ENCODE assay signal across 15 cellular contexts in genomic region chr12:108914031-108914630, GRCh38. TPM values are rescaled to one million over a fixed set of nuclear protein-coding genes. Genes with fewer than 3 reads are reported as not detected.
DNase-seq lines count a peak whose midpoint lies in the region; ATAC-seq, FAIRE-seq and TF ChIP-seq lines count a peak whose summit lies in the region.
"Had no signal": no experiment of that assay in that cellular context is flagged by ENCODE, and none has a peak within 500 bp of the region (broad histone marks: within the 10 kb centered on the region; RNA-seq: fewer than 3 reads in every experiment).

No MANE protein-coding gene starts in this region.

- H3K4me1 ChIP-seq in colonic mucosa, result no peaks in the 10 kb centered on the region
- H3K4me1 ChIP-seq: stomach had no signal

- no peaks in the 10 kb centered on the region for H3K36me3 Mint-ChIP-seq in mesothelial cell of epicardium

- H3K27me3 ChIP-seq in bronchial epithelial cell (ENCODE audit: control insufficient read depth, insufficient read depth, low read length), result no peaks in the 10 kb centered on the region
- no peaks in the 10 kb centered on the region for H3K27me3 ChIP-seq in colonic mucosa
- H3K27me3 ChIP-seq: neutrophil, stomach had no signal

- H3K36me3 ChIP-seq in bronchial epithelial cell (ENCODE audit: control insufficient read depth, insufficient read depth, low read length) (no peaks in the 10 kb centered on the region), colonic mucosa (no peaks in the 10 kb centered on the region)
- H3K36me3 ChIP-seq: neutrophil, stomach had no signal

- no peak overlapping the region for H3K27ac ChIP-seq in colonic mucosa
- H3K27ac ChIP-seq: neutrophil, SK-N-MC, stomach had no signal

- DNase-seq in AG10803 (ENCODE audit: low read depth) (peak; percentile 64), M059J (ENCODE audit: low read depth) (peak; percentile 46), bronchial epithelial cell (ENCODE audit: low read depth) (peak; percentile 2), mesothelial cell of epicardium (ENCODE audit: low spot score in 2 of 2, unreplicated experiment in 2 of 2) (no peak), COLO668 (lab: John Stamatoyannopoulos, UW; ENCODE audit: unreplicated experiment) (no peak), colonic mucosa (no peak)
- no peak for DNase-seq in activated CD4-positive, alpha-beta T cell treated with anti-CD3 and anti-CD28 coated beads, Interleukin-2, amount 50 U/mL, for 48 hours
- DNase-seq: activated CD8-positive, alpha-beta T cell treated with anti-CD3 and anti-CD28 coated beads, Interleukin-2, amount 10 ng/mL, durations not matched to agents 7 days and 5 days; stimulated activated CD4-positive, alpha-beta T cell treated with anti-CD3 and anti-CD28 coated beads, Interleukin-2, amount 100 ng/mL, for 48 hours; stomach had no signal

- no peaks in the 10 kb centered on the region for H3K9me3 ChIP-seq in colonic mucosa
- H3K9me3 ChIP-seq: neutrophil, stomach had no signal

- ATAC-seq in HG02759 (IDR thresholded peaks at IDR 0.05; ENCODE audit: unreplicated experiment), result no peak
- ATAC-seq: activated CD8-positive, alpha-beta T cell treated with anti-CD3 and anti-CD28 coated beads, Interleukin-2, amount 10 ng/mL, durations not matched to agents 7 days and 5 days had no signal

- H3K27me3 Mint-ChIP-seq in mesothelial cell of epicardium (ENCODE audit: low read depth), result no peaks in the 10 kb centered on the region

- TF ChIP-seq CTCF in AG10803 (conservative IDR thresholded peaks at IDR 0.05; ENCODE audit: low read length) (no peak), bronchial epithelial cell (IDR thresholded peaks at IDR 0.05; ENCODE audit: insufficient read depth, low read length, severe bottlenecking) (no peak), mesothelial cell of epicardium (IDR thresholded peaks at IDR 0.05; ENCODE audit: unreplicated experiment) (no peak), colonic mucosa (IDR thresholded peaks at IDR 0.05) (no peak)

- H3K4me1 Mint-ChIP-seq in mesothelial cell of epicardium, result no peaks in the 10 kb centered on the region

- no peaks in the 10 kb centered on the region for H3K9me3 Mint-ChIP-seq in mesothelial cell of epicardium

- FAIRE-seq in bronchial epithelial cell (lab: Jason Lieb, UNC), result no peak
- FAIRE-seq: H54 had no signal

- H3K9ac ChIP-seq in colonic mucosa (ENCODE audit: low read depth in 2 of 2, low read length in 2 of 2), result no peak overlapping the region

- H3K4me3 Mint-ChIP-seq in mesothelial cell of epicardium, result no peak overlapping the region
- H3K4me3 Mint-ChIP-seq: activated CD8-positive, alpha-beta T cell treated with anti-CD3 and anti-CD28 coated beads, Interleukin-2, amount 10 ng/mL, durations not matched to agents 7 days and 5 days; IgD-negative memory B cell had no signal

- H3K4me3 ChIP-seq in AG10803 (ENCODE audit: low read length) (no peak overlapping the region), bronchial epithelial cell (ENCODE audit: low read depth, low read length) (no peak overlapping the region), colonic mucosa (no peak overlapping the region)
- H3K4me3 ChIP-seq: SK-N-MC, stomach had no signal

- H3K27ac Mint-ChIP-seq in mesothelial cell of epicardium, result peak overlapping the region; percentile 28
- H3K27ac Mint-ChIP-seq: activated CD8-positive, alpha-beta T cell treated with anti-CD3 and anti-CD28 coated beads, Interleukin-2, amount 10 ng/mL, durations not matched to agents 7 days and 5 days; IgD-negative memory B cell had no signal

- intact Hi-C loops in colonic mucosa (cut with DNase I), result no loop called here

RNA-seq across cellular contexts. Expression of gene DAO, which starts 34.2 kb away (rescaled TPM):
- not detected in 2 replicates for total RNA-seq in M059J (2014; rRNA removed; shearing (Covaris generic))
- total RNA-seq in bronchial epithelial cell (not detected in 2 replicates), mesothelial cell of epicardium (not detected in 3 replicates), colonic mucosa (1 to 10 TPM; 2.2 to 2.4 TPM)
- total RNA-seq: activated CD8-positive, alpha-beta T cell treated with anti-CD3 and anti-CD28 coated beads, Interleukin-2, amount 10 ng/mL, durations not matched to agents 7 days and 5 days; stomach had no signal

RNA-seq across cellular contexts. Expression of gene SSH1, which starts 56.7 kb away (rescaled TPM):
- 10.5 and 20.1 TPM in 2 replicates for total RNA-seq in M059J (2014; rRNA removed; shearing (Covaris generic))
- total RNA-seq in bronchial epithelial cell (7.1 and 8.1 TPM in 2 replicates), mesothelial cell of epicardium (36.1 to 38.4 TPM (median 37.7 TPM) in 3 replicates), colonic mucosa (10 to 100 TPM; 22.5 to 29.1 TPM)

Comparison
In these comparisons a context has a peak if more than half of its experiments do, and no peak if none do; other contexts are left out.
1. DNase-seq: peak in AG10803 (single experiment), M059J (single experiment) and bronchial epithelial cell (single experiment); none in mesothelial cell of epicardium (0 of 2), COLO668 (single experiment), colonic mucosa (single experiment) and activated CD4-positive, alpha-beta T cell treated with anti-CD3 and anti-CD28 coated beads, Interleukin-2, amount 50 U/mL, for 48 hours (0 of 2).